In genomic region chr15:99126195-99126594, GRCh38 we compare ENCODE assay signal across 27 cellular contexts. TPM values are rescaled to one million over a fixed set of nuclear protein-coding genes. Genes with fewer than 3 reads are reported as not detected.
DNase-seq lines count a peak whose midpoint lies in the region; ATAC-seq and TF ChIP-seq lines count a peak whose summit lies in the region.
"Had no signal": no experiment of that assay in that cellular context is flagged by ENCODE, and none has a peak within 500 bp of the region (broad histone marks: within the 10 kb centered on the region; RNA-seq: fewer than 3 reads in every experiment).

No MANE protein-coding gene starts in this region.

- intact Hi-C loops in esophagus squamous epithelium (cut with DNase I) = no loop called here

- DNase-seq in chondrocyte (ENCODE audit: low spot score) = peak; percentile 67
- no peak for DNase-seq in esophagus squamous epithelium (lab: John Stamatoyannopoulos, UW)
- no peak for DNase-seq in neural progenitor cell (ENCODE audit: low spot score)
- DNase-seq in natural killer cell treated with Interleukin-12 subunit alpha and Interleukin-12 subunit beta and Interleukin-15 and Interleukin-18, amount 100 ng/mL, for 72 hours (ENCODE audit: low spot score) = no peak
- no peak for DNase-seq in globus pallidus (ENCODE audit: low spot score)
- DNase-seq: activated CD4-positive, alpha-beta memory T cell treated with anti-CD3 and anti-CD28 coated beads for 36 hours; activated CD4-positive, CD25-positive, alpha-beta regulatory T cell treated with anti-CD3 and anti-CD28 coated beads, Interleukin-2, amount 50 U/mL, for 72 hours; activated CD8-positive, alpha-beta memory T cell treated with anti-CD3 and anti-CD28 coated beads, Interleukin-2, amount 50 U/mL, for 4 hours; activated naive CD4-positive, alpha-beta T cell treated with anti-CD3 and anti-CD28 coated beads for 36 hours; DND-41; endodermal cell; KG1; NCI-H1417; NCI-H2081; RPMI8226; small intestine; stimulated activated CD4-positive, alpha-beta T cell treated with anti-CD3 and anti-CD28 coated beads, Interleukin-2, amount 100 ng/mL, for 24 hours had no signal

- H3K27ac ChIP-seq in esophagus squamous epithelium (peak overlapping the region; percentile 22 to 86 (median 84)), neural progenitor cell (no peak overlapping the region), stomach smooth muscle (ENCODE audit: low read length) (peak overlapping the region; percentile 93)
- H3K27ac ChIP-seq: neutrophil, SK-N-MC had no signal

- TF ChIP-seq CTCF in chondrocyte (IDR thresholded peaks at IDR 0.05) (no peak), esophagus squamous epithelium (IDR thresholded peaks at IDR 0.05) (no peak), neural progenitor cell (IDR thresholded peaks at IDR 0.05) (no peak)

- no peaks in the 10 kb centered on the region for H3K27me3 Mint-ChIP-seq in chondrocyte (ENCODE audit: low read depth)
- H3K27me3 Mint-ChIP-seq in neural progenitor cell (ENCODE audit: insufficient read depth, low read depth) = peaks cover 5% of the 10 kb centered on the region
- peaks cover 6 to 17% of the 10 kb centered on the region in 2 donors for H3K27me3 Mint-ChIP-seq in natural killer cell treated with Interleukin-12 subunit alpha and Interleukin-12 subunit beta and Interleukin-15 and Interleukin-18, amount 100 ng/mL, for 72 hours
- H3K27me3 Mint-ChIP-seq: activated CD4-positive, alpha-beta memory T cell treated with anti-CD3 and anti-CD28 coated beads for 36 hours had no signal

- no peaks in the 10 kb centered on the region for H3K27me3 ChIP-seq in esophagus squamous epithelium
- no peaks in the 10 kb centered on the region for H3K27me3 ChIP-seq in neural progenitor cell
- H3K27me3 ChIP-seq in stomach smooth muscle (ENCODE audit: control insufficient read depth in 1 of 2, insufficient read depth in 2 of 2, low read length in 2 of 2) = no peaks in the 10 kb centered on the region
- H3K27me3 ChIP-seq: cardiac muscle cell had no signal

- no peaks in the 10 kb centered on the region for H4K20me1 ChIP-seq in neural progenitor cell (ENCODE audit: low read depth)

- peaks cover 64% of the 10 kb centered on the region for H3K4me1 Mint-ChIP-seq in chondrocyte (ENCODE audit: low read depth)
- H3K4me1 Mint-ChIP-seq in neural progenitor cell = peaks cover 40% of the 10 kb centered on the region
- no peaks in the 10 kb centered on the region for H3K4me1 Mint-ChIP-seq in natural killer cell treated with Interleukin-12 subunit alpha and Interleukin-12 subunit beta and Interleukin-15 and Interleukin-18, amount 100 ng/mL, for 72 hours (ENCODE audit: low read depth in 2 of 2)

- H3K79me2 ChIP-seq in neural progenitor cell (ENCODE audit: low read depth) = no peaks in the 10 kb centered on the region

- ATAC-seq in natural killer cell treated with Interleukin-12 subunit alpha and Interleukin-12 subunit beta and Interleukin-15 and Interleukin-18, amount 100 ng/mL, for 72 hours = no peak
- no peak for ATAC-seq in GM19463 (IDR thresholded peaks at IDR 0.05; ENCODE audit: unreplicated experiment)
- ATAC-seq: HCT116 had no signal

- peaks cover 14 to 59% (median 18%) of the 10 kb centered on the region in 3 donors for H3K4me1 ChIP-seq in esophagus squamous epithelium
- peaks cover 10% of the 10 kb centered on the region for H3K4me1 ChIP-seq in neural progenitor cell
- peaks cover 94% of the 10 kb centered on the region for H3K4me1 ChIP-seq in stomach smooth muscle (ENCODE audit: control insufficient read depth, insufficient read depth, low read length)

- H3K4me3 ChIP-seq in esophagus squamous epithelium = no peak overlapping the region
- H3K4me3 ChIP-seq in neural progenitor cell = no peak overlapping the region
- H3K4me3 ChIP-seq in stomach smooth muscle (ENCODE audit: low read length in 2 of 2) = peak overlapping the region in 1 of 2 donors; percentile 29
- H3K4me3 ChIP-seq: cardiac muscle cell, lung, SK-N-MC had no signal

- peaks cover 0 to 12% (median 0%) of the 10 kb centered on the region in 3 donors for H3K36me3 ChIP-seq in esophagus squamous epithelium
- H3K36me3 ChIP-seq in neural progenitor cell = no peaks in the 10 kb centered on the region
- peaks cover 45 to 55% of the 10 kb centered on the region in 2 donors for H3K36me3 ChIP-seq in stomach smooth muscle (ENCODE audit: control insufficient read depth in 2 of 2, insufficient read depth in 2 of 2, low read length in 2 of 2)
- H3K36me3 ChIP-seq: cardiac muscle cell, neutrophil had no signal

- TF ChIP-seq POLR2A in esophagus squamous epithelium (IDR thresholded peaks at IDR 0.05) = no peak

- 76 to 97% methylated on average over 2 to 5 of the region's 5 CpGs for WGBS in esophagus squamous epithelium, 2 donors

- H3K4me3 Mint-ChIP-seq in chondrocyte (ENCODE audit: unreplicated experiment) = no peak overlapping the region
- peak overlapping the region; percentile 11 for H3K4me3 Mint-ChIP-seq in neural progenitor cell
- no peak overlapping the region for H3K4me3 Mint-ChIP-seq in natural killer cell treated with Interleukin-12 subunit alpha and Interleukin-12 subunit beta and Interleukin-15 and Interleukin-18, amount 100 ng/mL, for 72 hours
- H3K4me3 Mint-ChIP-seq: activated CD4-positive, alpha-beta memory T cell treated with anti-CD3 and anti-CD28 coated beads for 36 hours; activated naive CD4-positive, alpha-beta T cell treated with anti-CD3 and anti-CD28 coated beads for 36 hours; activated T-helper 1 cell treated with anti-CD3 and anti-CD28 coated beads, Interleukin-12 subunit alpha, Interleukin-12 subunit beta, Interleukin-2, Interleukin-4 antibody, amounts not matched to agents 30 ng/mL and 10 ng/mL and 1 ng/mL, durations not matched to agents 14 hours and 24 hours and 36 hours; dendritic cell treated with granulocyte-macrophage colony-stimulating factor and Interleukin-4, amounts not matched to agents 40 ng/mL and 50 ng/mL, for 4 days; endodermal cell; T-helper 1 cell treated with Interleukin-12 subunit alpha and Interleukin-12 subunit beta and Interleukin-4 antibody, amounts not matched to agents 30 μg/mL and 1 μg/mL, for 36 hours had no signal

- H2AFZ ChIP-seq in neural progenitor cell (replicated peaks) = no peak overlapping the region

- no peaks in the 10 kb centered on the region for H3F3A ChIP-seq in neural progenitor cell (ENCODE audit: low read depth)

- no peak overlapping the region for H3K9ac ChIP-seq in neural progenitor cell
- peak overlapping the region in 1 of 2 donors; percentile 52 for H3K9ac ChIP-seq in stomach smooth muscle (ENCODE audit: low read length in 2 of 2)

- H3K36me3 Mint-ChIP-seq in chondrocyte (ENCODE audit: low read depth) = peaks cover 32% of the 10 kb centered on the region
- H3K36me3 Mint-ChIP-seq in neural progenitor cell = peaks cover 31% of the 10 kb centered on the region
- no peaks in the 10 kb centered on the region for H3K36me3 Mint-ChIP-seq in natural killer cell treated with Interleukin-12 subunit alpha and Interleukin-12 subunit beta and Interleukin-15 and Interleukin-18, amount 100 ng/mL, for 72 hours
- H3K36me3 Mint-ChIP-seq: activated CD4-positive, alpha-beta memory T cell treated with anti-CD3 and anti-CD28 coated beads for 36 hours had no signal

- H3K9me3 ChIP-seq in esophagus squamous epithelium (no peaks in the 10 kb centered on the region), neural progenitor cell (ENCODE audit: low read depth) (no peaks in the 10 kb centered on the region), stomach smooth muscle (ENCODE audit: control insufficient read depth in 2 of 2, low read length in 2 of 2) (no peaks in the 10 kb centered on the region)
- H3K9me3 ChIP-seq: neutrophil had no signal

- H3K4me2 ChIP-seq in neural progenitor cell = no peak overlapping the region

- H3K27ac Mint-ChIP-seq in chondrocyte (ENCODE audit: unreplicated experiment) (no peak overlapping the region), neural progenitor cell (no peak overlapping the region)
- no peak overlapping the region for H3K27ac Mint-ChIP-seq in natural killer cell treated with Interleukin-12 subunit alpha and Interleukin-12 subunit beta and Interleukin-15 and Interleukin-18, amount 100 ng/mL, for 72 hours
- H3K27ac Mint-ChIP-seq: activated CD4-positive, alpha-beta memory T cell treated with anti-CD3 and anti-CD28 coated beads for 36 hours; activated naive CD4-positive, alpha-beta T cell treated with anti-CD3 and anti-CD28 coated beads for 36 hours; activated T-helper 1 cell treated with anti-CD3 and anti-CD28 coated beads, Interleukin-12 subunit alpha, Interleukin-12 subunit beta, Interleukin-2, Interleukin-4 antibody, amounts not matched to agents 30 ng/mL and 10 ng/mL and 1 ng/mL, durations not matched to agents 14 hours and 24 hours and 36 hours; dendritic cell treated with granulocyte-macrophage colony-stimulating factor and Interleukin-4, amounts not matched to agents 40 ng/mL and 50 ng/mL, for 4 days; endodermal cell; T-helper 1 cell treated with Interleukin-12 subunit alpha and Interleukin-12 subunit beta and Interleukin-4 antibody, amounts not matched to agents 30 μg/mL and 1 μg/mL, for 36 hours had no signal

- H3K9me3 Mint-ChIP-seq in chondrocyte (ENCODE audit: low read depth) (no peaks in the 10 kb centered on the region), neural progenitor cell (no peaks in the 10 kb centered on the region)
- no peaks in the 10 kb centered on the region for H3K9me3 Mint-ChIP-seq in natural killer cell treated with Interleukin-12 subunit alpha and Interleukin-12 subunit beta and Interleukin-15 and Interleukin-18, amount 100 ng/mL, for 72 hours
- H3K9me3 Mint-ChIP-seq: activated CD4-positive, alpha-beta memory T cell treated with anti-CD3 and anti-CD28 coated beads for 36 hours; activated naive CD4-positive, alpha-beta T cell treated with anti-CD3 and anti-CD28 coated beads for 36 hours; activated T-helper 1 cell treated with anti-CD3 and anti-CD28 coated beads, Interleukin-12 subunit alpha, Interleukin-12 subunit beta, Interleukin-2, Interleukin-4 antibody, amounts not matched to agents 30 ng/mL and 10 ng/mL and 1 ng/mL, durations not matched to agents 14 hours and 24 hours and 36 hours; dendritic cell treated with granulocyte-macrophage colony-stimulating factor and Interleukin-4, amounts not matched to agents 40 ng/mL and 50 ng/mL, for 4 days; endodermal cell; T-helper 1 cell treated with Interleukin-12 subunit alpha and Interleukin-12 subunit beta and Interleukin-4 antibody, amounts not matched to agents 30 μg/mL and 1 μg/mL, for 36 hours had no signal

RNA-seq across cellular contexts. Expression of gene SYNM, which starts 21.3 kb away (rescaled TPM):
- 13.2 to 23.4 TPM (median 22.1 TPM) in 3 replicates for total RNA-seq in chondrocyte
- total RNA-seq in esophagus squamous epithelium = 100 to 1,000 TPM in 1 of 4 donors, 10 to 100 TPM in 3; 18.1 to 262 (median 42.0) TPM
- total RNA-seq in neural progenitor cell (ENCODE audit: low replicate concordance) = 0.84 and 0.97 TPM in 2 replicates
- total RNA-seq in natural killer cell treated with Interleukin-12 subunit alpha and Interleukin-12 subunit beta and Interleukin-15 and Interleukin-18, amount 100 ng/mL, for 72 hours = under 1 TPM; 0.20 to 0.26 TPM
